ENCODE assay signal across 31 cellular contexts in genomic region chr5:6386270-6386669, GRCh38.
"Had no signal": no experiment of that assay in that cellular context is flagged by ENCODE, and none has a peak within 500 bp of the region (broad histone marks: within the 10 kb centered on the region; RNA-seq: fewer than 3 reads in every experiment).

No MANE protein-coding gene starts in this region.

- H3K4me3 Mint-ChIP-seq: natural killer cell; nephron; neural progenitor cell; stimulated activated memory B cell treated with anti-CD40 and anti-IgM and Interleukin-4, amounts not matched to agents 10 μg/mL and 1 μg/mL and 100 μg/mL, for 72 hours; stimulated activated naive CD8-positive, alpha-beta T cell treated with anti-CD3 and anti-CD28 coated beads, Interleukin-15, amount 100 ng/mL, for 72 hours; type B pancreatic cell had no signal

- H3K79me2 ChIP-seq: parathyroid adenoma had no signal

- H3K27ac Mint-ChIP-seq: natural killer cell; nephron; neural progenitor cell; progenitor cell of endocrine pancreas; stimulated activated memory B cell treated with anti-CD40 and anti-IgM and Interleukin-4, amounts not matched to agents 10 μg/mL and 1 μg/mL and 100 μg/mL, for 72 hours; stimulated activated naive CD8-positive, alpha-beta T cell treated with anti-CD3 and anti-CD28 coated beads, Interleukin-15, amount 100 ng/mL, for 72 hours; type B pancreatic cell had no signal

- H2AFZ ChIP-seq: neural progenitor cell, parathyroid adenoma had no signal

- H3K27me3 ChIP-seq: neural progenitor cell, ovary, testis, uterus had no signal

- H3K9ac ChIP-seq: neural progenitor cell, parathyroid adenoma had no signal

- H3K36me3 Mint-ChIP-seq: natural killer cell, neural progenitor cell, type B pancreatic cell had no signal

- H3K9me3 ChIP-seq: ovary, psoas muscle, suprapubic skin, testis, tibial artery, transverse colon, upper lobe of right lung, uterus had no signal

- H3K9me3 Mint-ChIP-seq: natural killer cell; nephron; neural progenitor cell; stimulated activated memory B cell treated with anti-CD40 and anti-IgM and Interleukin-4, amounts not matched to agents 10 μg/mL and 1 μg/mL and 100 μg/mL, for 72 hours; type B pancreatic cell had no signal

- DNase-seq: natural killer cell; occipital lobe; ovary; posterior cingulate gyrus; psoas muscle; right cardiac atrium; spleen; stimulated activated CD4-positive, alpha-beta T cell treated with anti-CD3 and anti-CD28 coated beads, Interleukin-12 subunit alpha, Interleukin-12 subunit beta, amount 100 ng/mL, for 4 hours; stimulated activated CD4-positive, alpha-beta T cell treated with anti-CD3 and anti-CD28 coated beads, Interleukin-1b, Interleukin-23, amount 100 ng/mL, for 48 hours; stimulated activated CD4-positive, alpha-beta T cell treated with anti-CD3 and anti-CD28 coated beads, Interleukin-4, amount 100 ng/mL, for 1 hour; stimulated activated CD4-positive, alpha-beta T cell treated with anti-CD3 and anti-CD28 coated beads, Interleukin-4, amount 100 ng/mL, for 4 hours; stimulated activated CD8-positive, alpha-beta memory T cell treated with anti-CD3 and anti-CD28 coated beads, Interleukin-4, amount 100 ng/mL, for 48 hours; stimulated activated naive CD4-positive, alpha-beta T cell; stimulated activated naive CD8-positive, alpha-beta T cell treated with anti-CD3 and anti-CD28 coated beads, Interleukin-15, amount 100 ng/mL, for 72 hours; stimulated activated naive CD8-positive, alpha-beta T cell treated with anti-CD3 and anti-CD28 coated beads, Interleukin-15, Interleukin-2, amounts not matched to agents 100 U/mL and 50 U/mL, for 24 hours; substantia nigra; testis; tibial artery; transverse colon; upper lobe of right lung; uterus had no signal

- H3K4me1 ChIP-seq: neural progenitor cell, parathyroid adenoma, psoas muscle, spleen, suprapubic skin, testis, tibial artery, transverse colon, upper lobe of right lung, uterus had no signal

- H3K4me1 Mint-ChIP-seq: natural killer cell; neural progenitor cell; stimulated activated memory B cell treated with anti-CD40 and anti-IgM and Interleukin-4, amounts not matched to agents 10 μg/mL and 1 μg/mL and 100 μg/mL, for 72 hours; stimulated activated naive CD8-positive, alpha-beta T cell treated with anti-CD3 and anti-CD28 coated beads, Interleukin-15, amount 100 ng/mL, for 72 hours had no signal

- ATAC-seq: natural killer cell; psoas muscle; right cardiac atrium; sciatic nerve; stimulated activated memory B cell treated with anti-CD40 and anti-IgM and Interleukin-4, amounts not matched to agents 10 μg/mL and 1 μg/mL and 100 μg/mL, for 72 hours; stimulated activated naive CD8-positive, alpha-beta T cell treated with anti-CD3 and anti-CD28 coated beads, Interleukin-15, amount 100 ng/mL, for 72 hours; stimulated activated naive CD8-positive, alpha-beta T cell treated with anti-CD3 and anti-CD28 coated beads, Interleukin-15, Interleukin-2, amounts not matched to agents 100 U/mL and 50 U/mL, for 24 hours; upper lobe of right lung had no signal

- H3K4me3 ChIP-seq: neural progenitor cell, ovary, psoas muscle, skin epidermis, smooth muscle cell, spleen, suprapubic skin, testis, tibial artery, transverse colon, upper lobe of right lung, uterus had no signal

- H3K36me3 ChIP-seq: neural progenitor cell, ovary, spleen, suprapubic skin, tibial artery, transverse colon, upper lobe of right lung, uterus had no signal

- H3K4me2 ChIP-seq: neural progenitor cell, smooth muscle cell had no signal

- H3K27ac ChIP-seq: neural progenitor cell, ovary, parathyroid adenoma, psoas muscle, skin epidermis, spleen, suprapubic skin, testis, tibial artery, transverse colon, upper lobe of right lung, uterus had no signal
